ENCODE assay signal across 22 cellular contexts in the genomic region with DNA sequence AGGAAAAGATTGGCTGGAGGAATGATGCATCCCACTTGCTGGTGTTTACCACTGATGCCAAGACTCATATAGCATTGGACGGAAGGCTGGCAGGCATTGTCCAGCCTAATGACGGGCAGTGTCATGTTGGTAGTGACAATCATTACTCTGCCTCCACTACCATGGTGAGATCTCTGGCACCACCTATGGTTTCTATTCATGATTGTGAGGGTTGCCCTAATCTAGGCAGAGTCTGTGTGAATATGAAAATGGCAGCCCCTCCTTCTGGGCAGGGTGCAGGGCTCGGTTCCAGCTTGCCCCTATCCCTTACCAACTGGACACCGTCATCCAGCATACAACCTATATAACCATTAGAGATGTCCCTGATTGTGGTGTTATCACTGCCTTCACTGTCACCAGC. TPM values are rescaled to one million over a fixed set of nuclear protein-coding genes. Genes with fewer than 3 reads are reported as not detected.
DNase-seq lines count a peak whose midpoint lies in the region; ATAC-seq and TF ChIP-seq lines count a peak whose summit lies in the region.
"Had no signal": no experiment of that assay in that cellular context is flagged by ENCODE, and none has a peak within 500 bp of the region (broad histone marks: within the 10 kb centered on the region; RNA-seq: fewer than 3 reads in every experiment).

No MANE protein-coding gene starts in this region.

- ATAC-seq in GM19395 (IDR thresholded peaks at IDR 0.05; ENCODE audit: unreplicated experiment) (peak; percentile 42), IMR-90 (ENCODE audit: low read depth) (no peak)
- peak; percentile 53 for ATAC-seq in stimulated activated effector memory CD8-positive, alpha-beta T cell treated with anti-CD3 and anti-CD28 coated beads, Interleukin-12 subunit alpha, Interleukin-12 subunit beta, amount 100 ng/mL, for 72 hours

- peaks cover 49% of the 10 kb centered on the region for H3K36me3 ChIP-seq in IMR-90 (ENCODE audit: control insufficient read depth, insufficient read depth, low read length)

- H3K36me3 Mint-ChIP-seq in stimulated activated effector memory CD8-positive, alpha-beta T cell treated with anti-CD3 and anti-CD28 coated beads, Interleukin-12 subunit alpha, Interleukin-12 subunit beta, amount 100 ng/mL, for 72 hours = no peaks in the 10 kb centered on the region

- no peak overlapping the region for H4K8ac ChIP-seq in IMR-90 (ENCODE audit: low read depth in 2 of 2, low read length in 2 of 2)

- no peak overlapping the region for H3K4me3 Mint-ChIP-seq in stimulated activated effector memory CD8-positive, alpha-beta T cell treated with anti-CD3 and anti-CD28 coated beads, Interleukin-12 subunit alpha, Interleukin-12 subunit beta, amount 100 ng/mL, for 72 hours
- H3K4me3 Mint-ChIP-seq: activated CD4-positive, alpha-beta T cell treated with anti-CD3 and anti-CD28 coated beads, Interleukin-2, amount 10 ng/mL, durations not matched to agents 24 days and 14 days; nephron; stimulated activated naive CD8-positive, alpha-beta T cell treated with anti-CD3 and anti-CD28 coated beads, Interleukin-15, Interleukin-2, amounts not matched to agents 100 ng/mL and 50 ng/mL, for 24 hours had no signal

- H3K4me1 ChIP-seq in IMR-90 (ENCODE audit: control insufficient read depth, insufficient read depth, low read length) = peaks cover 9% of the 10 kb centered on the region

- intact Hi-C loops in IMR-90 (cut with micrococcal nuclease) = no loop called here

- peaks cover 12% of the 10 kb centered on the region for H3K9me1 ChIP-seq in IMR-90 (ENCODE audit: insufficient read depth, low read length)

- no peaks in the 10 kb centered on the region for H3K27me3 ChIP-seq in IMR-90 (ENCODE audit: control insufficient read depth, insufficient read depth, low read length)
- H3K27me3 ChIP-seq: cardiac muscle cell had no signal

- H3K27ac ChIP-seq in IMR-90 (ENCODE audit: insufficient read depth, low read length) (no peak overlapping the region), substantia nigra (ENCODE audit: low read depth, low read length, poor library complexity, severe bottlenecking) (no peak overlapping the region)
- H3K27ac ChIP-seq: cardiac muscle cell had no signal

- H4K20me1 ChIP-seq in IMR-90 (ENCODE audit: insufficient read depth, low read length) = no peaks in the 10 kb centered on the region

- H3K4ac ChIP-seq in IMR-90 (ENCODE audit: low read depth, low read length) = 0 out of 2 replicates have a peak overlapping the region, but pooled peaks have one; percentile 1

- no peak overlapping the region for H2AFZ ChIP-seq in IMR-90 (replicated peaks; ENCODE audit: low read length, poor library complexity)

- DNase-seq in IMR-90 (no peak), AG08396 (ENCODE audit: low spot score) (no peak), amygdala (lab: John Stamatoyannopoulos, UW) (no peak), HCEC 1CT (no peak), substantia nigra (lab: John Stamatoyannopoulos, UW) (no peak)
- DNase-seq in stimulated activated effector memory CD8-positive, alpha-beta T cell treated with anti-CD3 and anti-CD28 coated beads, Interleukin-12 subunit alpha, Interleukin-12 subunit beta, amount 100 ng/mL, for 72 hours (ENCODE audit: low spot score in 2 of 2) = no peak
- DNase-seq: activated CD4-positive, alpha-beta T cell treated with anti-CD3 and anti-CD28 coated beads, Interleukin-2, amount 10 ng/mL, durations not matched to agents 24 days and 14 days; activated gamma-delta T cell treated with Interleukin-2 at 50 U/mL for 16 hours; amniotic stem cell; EL; foreskin melanocyte; H7; KG1; NCI-H2081 treated with DMSO at 0.1 percent for 48 hours; stimulated activated CD4-positive, alpha-beta T cell treated with anti-CD3 and anti-CD28 coated beads, Interleukin-1b, Interleukin-23, amount 100 ng/mL, for 48 hours; SW 1271 had no signal

- no TSS peak for BruUV-seq in IMR-90 (replicated peaks; lab: Mats Ljungman, UMichigan)

- no peak overlapping the region for H3K18ac ChIP-seq in IMR-90 (ENCODE audit: low read depth, low read length)

- no peak overlapping the region for H4K5ac ChIP-seq in IMR-90 (ENCODE audit: low read depth, low read length)

- peaks cover 7% of the 10 kb centered on the region for H3K4me1 Mint-ChIP-seq in stimulated activated effector memory CD8-positive, alpha-beta T cell treated with anti-CD3 and anti-CD28 coated beads, Interleukin-12 subunit alpha, Interleukin-12 subunit beta, amount 100 ng/mL, for 72 hours

- no peak overlapping the region; the same call in 1 of the 2 replicates for H3K23ac ChIP-seq in IMR-90 (ENCODE audit: low read depth, low read length)

- H2BK20ac ChIP-seq in IMR-90 (ENCODE audit: low read depth, low read length) = no peak overlapping the region

- dilution Hi-C loops in IMR-90 (cut with HindIII; ENCODE audit: low sequenced_read_pairs, unreplicated experiment) = no loop called here

- no peak overlapping the region for H2BK5ac ChIP-seq in IMR-90 (ENCODE audit: low read depth, low read length, poor library complexity, severe bottlenecking)

- no peak overlapping the region for H2BK120ac ChIP-seq in IMR-90 (ENCODE audit: low read depth, low read length)

- peak overlapping the region; percentile 21; the same call in 1 of the 3 replicates for H2BK15ac ChIP-seq in IMR-90 (ENCODE audit: low read depth, low read length)

- no peaks in the 10 kb centered on the region for H3K9me3 ChIP-seq in IMR-90 (ENCODE audit: control insufficient read depth, insufficient read depth, low read length)

- no peak overlapping the region for H3K56ac ChIP-seq in IMR-90 (ENCODE audit: extremely low read depth, insufficient read depth, low read length)

- no peak overlapping the region for H3K9ac ChIP-seq in IMR-90 (ENCODE audit: low read depth, low read length)

- CTCF ChIA-PET in IMR-90 (lab: Yijun Ruan, JAX) = interaction anchor here (1.2 kb wide), 1 partner anchor 12 kb away, joined by 3 read pairs; no protein-coding TSS in a partner anchor

- H2AK5ac ChIP-seq in IMR-90 (ENCODE audit: low read depth, low read length) = peak overlapping the region; percentile 64; the same call in 1 of the 2 replicates

- H3K27ac Mint-ChIP-seq in stimulated activated effector memory CD8-positive, alpha-beta T cell treated with anti-CD3 and anti-CD28 coated beads, Interleukin-12 subunit alpha, Interleukin-12 subunit beta, amount 100 ng/mL, for 72 hours = no peak overlapping the region
- H3K27ac Mint-ChIP-seq: activated CD4-positive, alpha-beta T cell treated with anti-CD3 and anti-CD28 coated beads, Interleukin-2, amount 10 ng/mL, durations not matched to agents 24 days and 14 days had no signal

- peaks cover 0 to 9% of the 10 kb centered on the region in 2 experiments; a peak in 1 of 4 replicates for H3K79me1 ChIP-seq in IMR-90 (ENCODE audit: low read depth in 1 of 2, low read length in 2 of 2)

- POLR2A ChIA-PET in IMR-90 (lab: Charles Lee; ENCODE audit: unreplicated experiment) = no interaction called here

- H4K91ac ChIP-seq in IMR-90 (ENCODE audit: insufficient read depth, low read depth, low read length) = no peak overlapping the region

- no CpG with 5 or more reads among the region's 4 CpGs for whole genome bisulfite sequencing in IMR-90 (ENCODE audit: extremely low coverage in 2 of 2, insufficient read length in 1 of 2), 2 experiments

- no peak overlapping the region for H3K4me3 ChIP-seq in IMR-90 (ENCODE audit: insufficient read depth, low read depth, low read length)
- H3K4me3 ChIP-seq: cardiac muscle cell had no signal

- H3K14ac ChIP-seq in IMR-90 (replicated peaks; ENCODE audit: low read depth, low read length) = no peak overlapping the region

- TF ChIP-seq CTCF in GM12873 (IDR thresholded peaks at IDR 0.05; ENCODE audit: insufficient read depth, low read depth, low read length, missing control alignments) = peak; percentile 44
- TF ChIP-seq CTCF in IMR-90 (conservative IDR thresholded peaks at IDR 0.05; ENCODE audit: low read depth, low read length) = no peak

- H2AK9ac ChIP-seq in IMR-90 (replicated peaks; ENCODE audit: low read depth, low read length, poor library complexity) = no peak overlapping the region

- in situ Hi-C loops in IMR-90 (cut with MboI; ENCODE audit: low sequenced_read_pairs) = no loop called here

- no peak for TF ChIP-seq POLR2A in IMR-90 (IDR thresholded peaks at IDR 0.05; ENCODE audit: low read depth, low read length)

- H3K9me3 Mint-ChIP-seq in stimulated activated effector memory CD8-positive, alpha-beta T cell treated with anti-CD3 and anti-CD28 coated beads, Interleukin-12 subunit alpha, Interleukin-12 subunit beta, amount 100 ng/mL, for 72 hours = no peaks in the 10 kb centered on the region
- H3K9me3 Mint-ChIP-seq: activated CD4-positive, alpha-beta T cell treated with anti-CD3 and anti-CD28 coated beads, Interleukin-2, amount 10 ng/mL, durations not matched to agents 24 days and 14 days; nephron; stimulated activated naive CD8-positive, alpha-beta T cell treated with anti-CD3 and anti-CD28 coated beads, Interleukin-15, Interleukin-2, amounts not matched to agents 100 ng/mL and 50 ng/mL, for 24 hours had no signal

- no peak overlapping the region for H3K4me2 ChIP-seq in IMR-90 (ENCODE audit: low read depth, low read length)

- TF ChIP-seq RAD21 in IMR-90 (IDR thresholded peaks at IDR 0.05; ENCODE audit: low read length) = no peak

TF ChIP-seq in IMR-90, 13 proteins besides CTCF, POLR2A, EP300 and RAD21:
- TF ChIP-seq MXI1 (IDR thresholded peaks at IDR 0.05; ENCODE audit: borderline replicate concordance, low read depth, low read length) (no peak), RFX5 (IDR thresholded peaks at IDR 0.05; ENCODE audit: low read depth, low read length) (no peak), ELK1 (IDR thresholded peaks at IDR 0.05; ENCODE audit: borderline replicate concordance, low read depth, low read length) (no peak), MAZ (IDR thresholded peaks at IDR 0.05; ENCODE audit: borderline replicate concordance, low read depth, low read length) (no peak)

RNA-seq across cellular contexts. Expression of gene ITGB3, which starts 33.4 kb away (rescaled TPM):
- total RNA-seq in IMR-90 (2012; rRNA removed) = 14.4 and 17.6 TPM in 2 replicates
- polyA plus RNA-seq in IMR-90 (2012; rRNA removed) = 9.0 and 9.8 TPM in 2 replicates
- polyA plus RNA-seq in IMR-90 (2012; cell fraction: cytosol; rRNA removed) = 5.7 and 6.6 TPM in 2 replicates
- 2.9 and 7.5 TPM in 2 replicates for polyA plus RNA-seq in IMR-90 (2012; cell fraction: nucleus; rRNA removed; ENCODE audit: low replicate concordance)
- total RNA-seq: activated CD4-positive, alpha-beta T cell treated with anti-CD3 and anti-CD28 coated beads, Interleukin-2, amount 10 ng/mL, durations not matched to agents 24 days and 14 days; NCI-H460 had no signal

RNA-seq across cellular contexts. Expression of gene EFCAB13, which starts 36.7 kb away (rescaled TPM):
- total RNA-seq in IMR-90 (2012; rRNA removed) = 1.1 and 1.4 TPM in 2 replicates
- 0.22 and 0.77 TPM in 2 replicates for polyA plus RNA-seq in IMR-90 (2012; rRNA removed)
- polyA plus RNA-seq in IMR-90 (2012; cell fraction: cytosol; rRNA removed) = 0.08 and 0.10 TPM in 2 replicates
- 0.34 and 1.7 TPM in 2 replicates for polyA plus RNA-seq in IMR-90 (2012; cell fraction: nucleus; rRNA removed; ENCODE audit: low replicate concordance)
